1 cellular context compared by ENCODE assay signal in the genomic region with DNA sequence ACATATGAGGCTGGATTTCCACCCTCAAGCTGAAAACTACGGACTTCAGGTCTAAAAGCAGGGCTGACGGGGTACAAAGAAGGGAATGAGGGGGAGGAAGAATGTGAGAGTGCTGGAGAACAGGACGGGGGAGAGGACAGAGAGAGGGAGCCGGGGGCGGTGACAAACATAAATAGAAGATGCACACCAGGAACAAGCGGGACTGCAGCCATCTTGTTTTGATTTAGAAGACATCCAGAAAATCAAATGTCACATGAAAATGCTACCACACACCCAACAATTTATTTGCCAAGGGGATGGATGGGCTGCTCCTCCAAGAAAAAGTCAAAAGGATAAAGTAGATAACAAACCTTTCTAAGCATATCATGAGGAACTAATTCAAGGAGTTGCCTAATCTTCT.
TF ChIP-seq lines count a peak whose summit lies in the region.

No MANE protein-coding gene starts in this region.

TF ChIP-seq in K562, 482 proteins besides CTCF, POLR2A, EP300 and RAD21 (continued from another document and continues in another):
- TF ChIP-seq ZNF407 (IDR thresholded peaks at IDR 0.05; ENCODE audit: low read depth) (no peak), CREB1 (IDR thresholded peaks at IDR 0.05) (no peak), CREB1 (CRISPR knock-in tag; IDR thresholded peaks at IDR 0.05) (no peak), GATAD2B (IDR thresholded peaks at IDR 0.05; ENCODE audit: borderline replicate concordance) (no peak), PKNOX1 (IDR thresholded peaks at IDR 0.05) (no peak), DLX4 (CRISPR knock-in tag; IDR thresholded peaks at IDR 0.05) (no peak), HDAC3 (IDR thresholded peaks at IDR 0.05; ENCODE audit: borderline replicate concordance, partially characterized antibody) (no peak), CAMTA2 (CRISPR knock-in tag; conservative IDR thresholded peaks at IDR 0.05) (no peak), ZNF695 (CRISPR knock-in tag; IDR thresholded peaks at IDR 0.05) (no peak), DNMT1 (IDR thresholded peaks at IDR 0.05) (no peak), SIX5 (IDR thresholded peaks at IDR 0.05; ENCODE audit: borderline replicate concordance in 1 of 2, insufficient read depth in 1 of 2, low read depth in 1 of 2, low read length in 2 of 2) (no peak), PML (IDR thresholded peaks at IDR 0.05; ENCODE audit: low read length) (no peak), NR2C1 (IDR thresholded peaks at IDR 0.05) (no peak), NR2C1 (tag; IDR thresholded peaks at IDR 0.05) (peak; percentile 81), MECOM (CRISPR knock-in tag; IDR thresholded peaks at IDR 0.05) (peak; percentile 69), FIP1L1 (IDR thresholded peaks at IDR 0.05; ENCODE audit: low read depth, low read length, poor library complexity, severe bottlenecking) (no peak), SRSF7 (optimal IDR thresholded peaks at IDR 0.05; ENCODE audit: low read depth, low read length) (no peak), ZNF311 (CRISPR knock-in tag; IDR thresholded peaks at IDR 0.05) (peak; percentile 80; the same call in 1 of the 2 replicates), BHLHE40 (IDR thresholded peaks at IDR 0.05; ENCODE audit: low read length) (no peak), ZEB2 (IDR thresholded peaks at IDR 0.05) (no peak), PHF21A (IDR thresholded peaks at IDR 0.05; ENCODE audit: borderline replicate concordance, low read depth) (no peak), ESRRB (CRISPR knock-in tag; IDR thresholded peaks at IDR 0.05; ENCODE audit: borderline replicate concordance) (no peak), NRF1 (conservative IDR thresholded peaks at IDR 0.05 in 1 of 2, IDR thresholded peaks at IDR 0.05 in 1 of 2) (no peak), ZBTB7A (IDR thresholded peaks at IDR 0.05; ENCODE audit: borderline replicate concordance, control insufficient read depth, low read depth, low read length) (no peak), ZBTB17 (CRISPR knock-in tag; IDR thresholded peaks at IDR 0.05) (0 out of 2 replicates have a peak, but pooled peaks have one; percentile 32)
- TF ChIP-seq, protein P1, sequence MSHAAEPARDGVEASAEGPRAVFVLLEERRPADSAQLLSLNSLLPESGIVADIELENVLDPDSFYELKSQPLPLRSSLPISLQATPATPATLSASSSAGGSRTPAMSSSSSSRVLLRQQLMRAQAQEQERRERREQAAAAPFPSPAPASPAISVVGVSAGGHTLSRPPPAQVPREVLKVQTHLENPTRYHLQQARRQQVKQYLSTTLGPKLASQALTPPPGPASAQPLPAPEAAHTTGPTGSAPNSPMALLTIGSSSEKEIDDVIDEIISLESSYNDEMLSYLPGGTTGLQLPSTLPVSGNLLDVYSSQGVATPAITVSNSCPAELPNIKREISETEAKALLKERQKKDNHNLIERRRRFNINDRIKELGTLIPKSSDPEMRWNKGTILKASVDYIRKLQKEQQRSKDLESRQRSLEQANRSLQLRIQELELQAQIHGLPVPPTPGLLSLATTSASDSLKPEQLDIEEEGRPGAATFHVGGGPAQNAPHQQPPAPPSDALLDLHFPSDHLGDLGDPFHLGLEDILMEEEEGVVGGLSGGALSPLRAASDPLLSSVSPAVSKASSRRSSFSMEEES (CRISPR knock-in tag; IDR thresholded peaks at IDR 0.05) = no peak
- TF ChIP-seq, protein P2, sequence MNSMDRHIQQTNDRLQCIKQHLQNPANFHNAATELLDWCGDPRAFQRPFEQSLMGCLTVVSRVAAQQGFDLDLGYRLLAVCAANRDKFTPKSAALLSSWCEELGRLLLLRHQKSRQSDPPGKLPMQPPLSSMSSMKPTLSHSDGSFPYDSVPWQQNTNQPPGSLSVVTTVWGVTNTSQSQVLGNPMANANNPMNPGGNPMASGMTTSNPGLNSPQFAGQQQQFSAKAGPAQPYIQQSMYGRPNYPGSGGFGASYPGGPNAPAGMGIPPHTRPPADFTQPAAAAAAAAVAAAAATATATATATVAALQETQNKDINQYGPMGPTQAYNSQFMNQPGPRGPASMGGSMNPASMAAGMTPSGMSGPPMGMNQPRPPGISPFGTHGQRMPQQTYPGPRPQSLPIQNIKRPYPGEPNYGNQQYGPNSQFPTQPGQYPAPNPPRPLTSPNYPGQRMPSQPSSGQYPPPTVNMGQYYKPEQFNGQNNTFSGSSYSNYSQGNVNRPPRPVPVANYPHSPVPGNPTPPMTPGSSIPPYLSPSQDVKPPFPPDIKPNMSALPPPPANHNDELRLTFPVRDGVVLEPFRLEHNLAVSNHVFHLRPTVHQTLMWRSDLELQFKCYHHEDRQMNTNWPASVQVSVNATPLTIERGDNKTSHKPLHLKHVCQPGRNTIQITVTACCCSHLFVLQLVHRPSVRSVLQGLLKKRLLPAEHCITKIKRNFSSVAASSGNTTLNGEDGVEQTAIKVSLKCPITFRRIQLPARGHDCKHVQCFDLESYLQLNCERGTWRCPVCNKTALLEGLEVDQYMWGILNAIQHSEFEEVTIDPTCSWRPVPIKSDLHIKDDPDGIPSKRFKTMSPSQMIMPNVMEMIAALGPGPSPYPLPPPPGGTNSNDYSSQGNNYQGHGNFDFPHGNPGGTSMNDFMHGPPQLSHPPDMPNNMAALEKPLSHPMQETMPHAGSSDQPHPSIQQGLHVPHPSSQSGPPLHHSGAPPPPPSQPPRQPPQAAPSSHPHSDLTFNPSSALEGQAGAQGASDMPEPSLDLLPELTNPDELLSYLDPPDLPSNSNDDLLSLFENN (IDR thresholded peaks at IDR 0.05; ENCODE audit: low read depth in 2 of 2, low read length in 2 of 2) = no peak
- TF ChIP-seq, protein P3, sequence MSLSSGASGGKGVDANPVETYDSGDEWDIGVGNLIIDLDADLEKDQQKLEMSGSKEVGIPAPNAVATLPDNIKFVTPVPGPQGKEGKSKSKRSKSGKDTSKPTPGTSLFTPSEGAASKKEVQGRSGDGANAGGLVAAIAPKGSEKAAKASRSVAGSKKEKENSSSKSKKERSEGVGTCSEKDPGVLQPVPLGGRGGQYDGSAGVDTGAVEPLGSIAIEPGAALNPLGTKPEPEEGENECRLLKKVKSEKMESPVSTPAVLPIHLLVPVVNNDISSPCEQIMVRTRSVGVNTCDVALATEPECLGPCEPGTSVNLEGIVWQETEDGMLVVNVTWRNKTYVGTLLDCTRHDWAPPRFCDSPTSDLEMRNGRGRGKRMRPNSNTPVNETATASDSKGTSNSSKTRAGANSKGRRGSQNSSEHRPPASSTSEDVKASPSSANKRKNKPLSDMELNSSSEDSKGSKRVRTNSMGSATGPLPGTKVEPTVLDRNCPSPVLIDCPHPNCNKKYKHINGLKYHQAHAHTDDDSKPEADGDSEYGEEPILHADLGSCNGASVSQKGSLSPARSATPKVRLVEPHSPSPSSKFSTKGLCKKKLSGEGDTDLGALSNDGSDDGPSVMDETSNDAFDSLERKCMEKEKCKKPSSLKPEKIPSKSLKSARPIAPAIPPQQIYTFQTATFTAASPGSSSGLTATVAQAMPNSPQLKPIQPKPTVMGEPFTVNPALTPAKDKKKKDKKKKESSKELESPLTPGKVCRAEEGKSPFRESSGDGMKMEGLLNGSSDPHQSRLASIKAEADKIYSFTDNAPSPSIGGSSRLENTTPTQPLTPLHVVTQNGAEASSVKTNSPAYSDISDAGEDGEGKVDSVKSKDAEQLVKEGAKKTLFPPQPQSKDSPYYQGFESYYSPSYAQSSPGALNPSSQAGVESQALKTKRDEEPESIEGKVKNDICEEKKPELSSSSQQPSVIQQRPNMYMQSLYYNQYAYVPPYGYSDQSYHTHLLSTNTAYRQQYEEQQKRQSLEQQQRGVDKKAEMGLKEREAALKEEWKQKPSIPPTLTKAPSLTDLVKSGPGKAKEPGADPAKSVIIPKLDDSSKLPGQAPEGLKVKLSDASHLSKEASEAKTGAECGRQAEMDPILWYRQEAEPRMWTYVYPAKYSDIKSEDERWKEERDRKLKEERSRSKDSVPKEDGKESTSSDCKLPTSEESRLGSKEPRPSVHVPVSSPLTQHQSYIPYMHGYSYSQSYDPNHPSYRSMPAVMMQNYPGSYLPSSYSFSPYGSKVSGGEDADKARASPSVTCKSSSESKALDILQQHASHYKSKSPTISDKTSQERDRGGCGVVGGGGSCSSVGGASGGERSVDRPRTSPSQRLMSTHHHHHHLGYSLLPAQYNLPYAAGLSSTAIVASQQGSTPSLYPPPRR (CRISPR knock-in tag; IDR thresholded peaks at IDR 0.05; ENCODE audit: borderline replicate concordance) = no peak
- TF ChIP-seq, protein P4, sequence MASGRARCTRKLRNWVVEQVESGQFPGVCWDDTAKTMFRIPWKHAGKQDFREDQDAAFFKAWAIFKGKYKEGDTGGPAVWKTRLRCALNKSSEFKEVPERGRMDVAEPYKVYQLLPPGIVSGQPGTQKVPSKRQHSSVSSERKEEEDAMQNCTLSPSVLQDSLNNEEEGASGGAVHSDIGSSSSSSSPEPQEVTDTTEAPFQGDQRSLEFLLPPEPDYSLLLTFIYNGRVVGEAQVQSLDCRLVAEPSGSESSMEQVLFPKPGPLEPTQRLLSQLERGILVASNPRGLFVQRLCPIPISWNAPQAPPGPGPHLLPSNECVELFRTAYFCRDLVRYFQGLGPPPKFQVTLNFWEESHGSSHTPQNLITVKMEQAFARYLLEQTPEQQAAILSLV (tag; IDR thresholded peaks at IDR 0.05) = peak; percentile 68; the same call in 1 of the 2 replicates
